ENCODE assay signal across 9 cellular contexts in genomic region chr14:69481815-69482568, GRCh38. TPM values are rescaled to one million over a fixed set of nuclear protein-coding genes. Genes with fewer than 3 reads are reported as not detected.
A peak's percentile ranks its signal among the peaks of the same experiment; 100 is the strongest.
DNase-seq lines count a peak whose midpoint lies in the region; ATAC-seq, FAIRE-seq and TF ChIP-seq lines count a peak whose summit lies in the region.
"Had no signal": no experiment of that assay in that cellular context is flagged by ENCODE, and none has a peak within 500 bp of the region (broad histone marks: within the 10 kb centered on the region; RNA-seq: fewer than 3 reads in every experiment).

No MANE protein-coding gene starts in this region.

- intact Hi-C loops in HepG2 (cut with micrococcal nuclease; ENCODE audit: unreplicated experiment) = no loop called here

- no peaks in the 10 kb centered on the region for H3K79me2 ChIP-seq in HepG2 (ENCODE audit: insufficient read depth, low read length)

- DNase-seq in A549 (ENCODE audit: low read depth in 1 of 2, low spot score in 1 of 2) (no peak), NB4 (ENCODE audit: low read depth) (peak; percentile 16), GDM1 (lab: John Stamatoyannopoulos, UW) (no peak), D341Med (ENCODE audit: low spot score) (no peak), activated gamma-delta T cell (lab: John Stamatoyannopoulos, UW) (no peak), HepG2 (ENCODE audit: low spot score) (no peak)
- DNase-seq: naive thymus-derived CD8-positive, alpha-beta T cell had no signal

- POLR2A ChIA-PET in A549 (lab: Yijun Ruan, JAX) (no interaction called here), HepG2 (lab: Yijun Ruan, JAX) (no interaction called here)

- no peak overlapping the region for H3K9ac ChIP-seq in HepG2 (ENCODE audit: insufficient read depth, low read depth, low read length)

- H3K4me3 ChIP-seq in A549 = no peak overlapping the region
- no peak overlapping the region for H3K4me3 ChIP-seq in NB4 (ENCODE audit: low read depth, low read length)
- H3K4me3 ChIP-seq in HepG2 (replicated peaks in 1 of 3; ENCODE audit: insufficient read depth in 1 of 3, low read depth in 2 of 3, low read length in 3 of 3) = no peak overlapping the region

- H3K27me3 ChIP-seq in HepG2 (ENCODE audit: control insufficient read depth in 1 of 2, insufficient read depth in 2 of 2, low read length in 2 of 2) = peaks cover 15 to 51% of the 10 kb centered on the region in 2 experiments

- TF ChIP-seq POLR2A in A549 (IDR thresholded peaks at IDR 0.05; ENCODE audit: low read length) (no peak), NB4 (IDR thresholded peaks at IDR 0.05; ENCODE audit: extremely low read depth, insufficient read length) (no peak), HepG2 (IDR thresholded peaks at IDR 0.05; ENCODE audit: insufficient read depth in 1 of 2, low read depth in 2 of 2, low read length in 2 of 2) (no peak)

- 76% methylated on average over 5 of the region's 5 CpGs for WGBS in A549 (ENCODE audit: missing lambda C conversion rate)
- WGBS in HepG2 (ENCODE audit: low lambda C conversion rate) = 0% methylated on average over 5 of the region's 5 CpGs

- in situ Hi-C loops in HepG2 (cut with HindIII; ENCODE audit: extremely low pct_ligation_motif_present, low pct_unique_long_range_greater_than_20kb) = no loop called here

- TF ChIP-seq EP300 in A549 (IDR thresholded peaks at IDR 0.05) (no peak), HepG2 (IDR thresholded peaks at IDR 0.05; ENCODE audit: low read depth in 2 of 2, low read length in 2 of 2) (no peak), HepG2 (CRISPR knock-in tag; IDR thresholded peaks at IDR 0.05; ENCODE audit: borderline replicate concordance) (no peak)

- no peak for FAIRE-seq in A549 (lab: Jason Lieb, UNC)
- no peak for FAIRE-seq in HepG2 (lab: Jason Lieb, UNC)

- H3K36me3 ChIP-seq in HepG2 (replicated peaks in 1 of 2; ENCODE audit: control insufficient read depth in 1 of 2, insufficient read depth in 2 of 2, low read length in 2 of 2) = no peaks in the 10 kb centered on the region

- H3K27ac ChIP-seq in A549 (no peak overlapping the region), HepG2 (ENCODE audit: extremely low read length, insufficient read depth, low read length) (no peak overlapping the region)

- no peak overlapping the region for H3K4me2 ChIP-seq in A549
- no peak overlapping the region for H3K4me2 ChIP-seq in HepG2 (ENCODE audit: low read depth, low read length)

- no peak for ATAC-seq in A549
- peak; percentile 90 for ATAC-seq in GM19043 (IDR thresholded peaks at IDR 0.05; ENCODE audit: low read depth, unreplicated experiment)
- ATAC-seq in HG02885 (IDR thresholded peaks at IDR 0.05; ENCODE audit: poor library complexity, unreplicated experiment) = peak; percentile 92
- no peak for ATAC-seq in HepG2
- ATAC-seq: naive thymus-derived CD8-positive, alpha-beta T cell had no signal

- no peak for TF ChIP-seq CTCF in A549 (IDR thresholded peaks at IDR 0.05)
- no peak for TF ChIP-seq CTCF in NB4 (IDR thresholded peaks at IDR 0.05; ENCODE audit: low read depth, low read length)
- no peak for TF ChIP-seq CTCF in HepG2 (CRISPR knock-in tag; IDR thresholded peaks at IDR 0.05)

- H3K4me1 ChIP-seq in A549 (0 out of 3 replicates have a peak, but pooled peaks cover 4% of the 10 kb centered on the region), HepG2 (ENCODE audit: insufficient read depth, low read length) (peaks cover 12% of the 10 kb centered on the region; the same call in 1 of the 2 replicates)

- H2AFZ ChIP-seq in HepG2 (ENCODE audit: low read length) = no peak overlapping the region

- BruUV-seq in HepG2 (replicated peaks; lab: Mats Ljungman, UMichigan) = no TSS peak

- H3K9me3 ChIP-seq in A549 = no peaks in the 10 kb centered on the region
- H3K9me3 ChIP-seq in HepG2 (ENCODE audit: low read length) = no peaks in the 10 kb centered on the region

- TF ChIP-seq RAD21 in A549 (conservative IDR thresholded peaks at IDR 0.05 in 1 of 2, IDR thresholded peaks at IDR 0.05 in 1 of 2) = no peak
- TF ChIP-seq RAD21 in HepG2 (CRISPR knock-in tag; IDR thresholded peaks at IDR 0.05) = no peak

- CTCF ChIA-PET in A549 (lab: Yijun Ruan, JAX) (interaction anchor here (1.2 to 1.4 kb wide), 4 partner anchors 14 to 92 kb away, joined by 3 to 5 read pairs (median 4); no protein-coding TSS in a partner anchor), HepG2 (lab: Yijun Ruan, JAX; ENCODE audit: low intra/inter-chr PET ratio, low total read pairs) (no interaction called here)

- no peaks in the 10 kb centered on the region for H4K20me1 ChIP-seq in HepG2 (ENCODE audit: insufficient read depth, low read length)

TF ChIP-seq in A549, 52 proteins besides CTCF, POLR2A, EP300 and RAD21:
- peak; percentile 87 for TF ChIP-seq MAFK (IDR thresholded peaks at IDR 0.05; ENCODE audit: partially characterized antibody)
- no peak for TF ChIP-seq FOSL2 (IDR thresholded peaks at IDR 0.05)
- no peak for TF ChIP-seq FOSL2 (CRISPR knock-in tag; IDR thresholded peaks at IDR 0.05)

TF ChIP-seq in HepG2, 621 proteins besides CTCF, POLR2A, EP300 and RAD21:
- TF ChIP-seq, protein P1, sequence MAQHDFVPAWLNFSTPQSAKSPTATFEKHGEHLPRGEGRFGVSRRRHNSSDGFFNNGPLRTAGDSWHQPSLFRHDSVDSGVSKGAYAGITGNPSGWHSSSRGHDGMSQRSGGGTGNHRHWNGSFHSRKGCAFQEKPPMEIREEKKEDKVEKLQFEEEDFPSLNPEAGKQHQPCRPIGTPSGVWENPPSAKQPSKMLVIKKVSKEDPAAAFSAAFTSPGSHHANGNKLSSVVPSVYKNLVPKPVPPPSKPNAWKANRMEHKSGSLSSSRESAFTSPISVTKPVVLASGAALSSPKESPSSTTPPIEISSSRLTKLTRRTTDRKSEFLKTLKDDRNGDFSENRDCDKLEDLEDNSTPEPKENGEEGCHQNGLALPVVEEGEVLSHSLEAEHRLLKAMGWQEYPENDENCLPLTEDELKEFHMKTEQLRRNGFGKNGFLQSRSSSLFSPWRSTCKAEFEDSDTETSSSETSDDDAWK (CRISPR knock-in tag; IDR thresholded peaks at IDR 0.05) = no peak
- TF ChIP-seq ZNF841 (CRISPR knock-in tag; IDR thresholded peaks at IDR 0.05; ENCODE audit: borderline replicate concordance) (no peak), ARNTL (CRISPR knock-in tag; IDR thresholded peaks at IDR 0.05) (no peak), FOXK2 (IDR thresholded peaks at IDR 0.05) (no peak), MAFK (conservative IDR thresholded peaks at IDR 0.05 in 1 of 2, IDR thresholded peaks at IDR 0.05 in 1 of 2; ENCODE audit: low read length in 2 of 2) (0 out of 4 replicates have a peak, but pooled peaks of 1 of the 2 experiments have one; percentile 5)
- TF ChIP-seq, protein P2, sequence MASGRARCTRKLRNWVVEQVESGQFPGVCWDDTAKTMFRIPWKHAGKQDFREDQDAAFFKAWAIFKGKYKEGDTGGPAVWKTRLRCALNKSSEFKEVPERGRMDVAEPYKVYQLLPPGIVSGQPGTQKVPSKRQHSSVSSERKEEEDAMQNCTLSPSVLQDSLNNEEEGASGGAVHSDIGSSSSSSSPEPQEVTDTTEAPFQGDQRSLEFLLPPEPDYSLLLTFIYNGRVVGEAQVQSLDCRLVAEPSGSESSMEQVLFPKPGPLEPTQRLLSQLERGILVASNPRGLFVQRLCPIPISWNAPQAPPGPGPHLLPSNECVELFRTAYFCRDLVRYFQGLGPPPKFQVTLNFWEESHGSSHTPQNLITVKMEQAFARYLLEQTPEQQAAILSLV (CRISPR knock-in tag; IDR thresholded peaks at IDR 0.05; ENCODE audit: borderline replicate concordance) = no peak

RNA-seq across cellular contexts. Expression of gene PLEKHD1, which starts 2.5 kb away (rescaled TPM):
- 0.01 and 0.03 TPM in 2 replicates for polyA plus RNA-seq in A549 (2011; rRNA removed)
- polyA plus RNA-seq in A549 (2012; cell fraction: cytosol; rRNA removed) = 0.01 and 0.04 TPM in 2 replicates
- polyA plus RNA-seq in A549 (2012; cell fraction: nucleus; rRNA removed) = 0.06 and 0.07 TPM in 2 replicates
- 0.03 to 0.05 TPM (median 0.04 TPM) in 3 replicates for polyA plus RNA-seq in A549 (2017; fragmentation: RNase III; extraction: RNeasy Plus Mini Kit Qiagen cat#74134 plus additional on column Dnase treatment)
- polyA minus RNA-seq in A549 (2011; rRNA and poly(A)+ RNA removed) = 0.08 TPM in 1 of 2 replicates, not detected in the other
- total RNA-seq in HepG2 (2016; rRNA removed; fragmentation: Illumina TruSeq; extraction: Trizol) = not detected in 2 replicates
- total RNA-seq in HepG2 (2016; cell fraction: cytosol; rRNA removed; fragmentation: Illumina TruSeq; extraction: Trizol; ENCODE audit: low read depth) = not detected in 2 replicates
- not detected in 2 replicates for total RNA-seq in HepG2 (2016; cell fraction: insoluble cytoplasmic fraction; rRNA removed; fragmentation: Illumina TruSeq; extraction: Trizol)
- total RNA-seq in HepG2 (2016; cell fraction: membrane; rRNA removed; fragmentation: Illumina TruSeq; extraction: Trizol) = not detected in 2 replicates
- total RNA-seq in HepG2 (2016; cell fraction: nucleus; rRNA removed; fragmentation: Illumina TruSeq; extraction: Trizol) = not detected in 2 replicates
- polyA plus RNA-seq in HepG2 (2011; rRNA removed) = 0.01 and 0.03 TPM in 2 replicates
- 0.01 TPM in 2 replicates for polyA plus RNA-seq in HepG2 (2011; cell fraction: cytosol; rRNA removed)
- 0.07 TPM in 1 of 2 replicates, not detected in the other for polyA plus RNA-seq in HepG2 (2011; cell fraction: nucleus; rRNA removed)
- polyA plus RNA-seq in HepG2 (2012) = 0.03 TPM in 1 of 2 replicates, not detected in the other
- not detected in 2 replicates for polyA plus RNA-seq in HepG2 (2016; cell fraction: cytosol; fragmentation: Illumina TruSeq; extraction: Trizol; ENCODE audit: low read depth)
- not detected in 2 replicates for polyA plus RNA-seq in HepG2 (2016; cell fraction: insoluble cytoplasmic fraction; fragmentation: Illumina TruSeq; extraction: Trizol; ENCODE audit: low read depth)
- not detected in 2 replicates for polyA plus RNA-seq in HepG2 (2016; cell fraction: membrane; fragmentation: Illumina TruSeq; extraction: Trizol; ENCODE audit: low read depth)
- not detected in 2 replicates for polyA plus RNA-seq in HepG2 (2016; cell fraction: nucleus; fragmentation: Illumina TruSeq; extraction: Trizol; ENCODE audit: insufficient read depth, low read depth)
- 0.05 TPM in 1 of 2 replicates, not detected in the other for polyA minus RNA-seq in HepG2 (2011; rRNA and poly(A)+ RNA removed; ENCODE audit: low replicate concordance)
- polyA minus RNA-seq in HepG2 (2011; cell fraction: cytosol; rRNA and poly(A)+ RNA removed) = not detected in 2 replicates
- polyA minus RNA-seq in HepG2 (2011; cell fraction: nucleus; rRNA and poly(A)+ RNA removed) = 0.13 and 0.25 TPM in 2 replicates
- polyA plus RNA-seq: naive thymus-derived CD8-positive, alpha-beta T cell had no signal

Comparison
In these comparisons a context has a peak if more than half of its experiments do, and no peak if none do; other contexts are left out.
1. ATAC-seq: peak in GM19043 (single experiment) and HG02885 (single experiment); none in A549 (0 of 2) and HepG2 (single experiment).